In genomic region chr2:109356251-109357035, GRCh38 we compare ENCODE assay signal across 18 cellular contexts.
DNase-seq lines count a peak whose midpoint lies in the region; ATAC-seq and TF ChIP-seq lines count a peak whose summit lies in the region.
"Had no signal": no experiment of that assay in that cellular context is flagged by ENCODE, and none has a peak within 500 bp of the region (broad histone marks: within the 10 kb centered on the region; RNA-seq: fewer than 3 reads in every experiment).

No MANE protein-coding gene starts in this region.

- CTCF ChIA-PET in activated CD4-positive, alpha-beta memory T cell treated with anti-CD3 and anti-CD28 coated beads, Interleukin-2, amount 10 ng/mL, durations not matched to agents 7 days and 5 days (lab: Charles Lee): no interaction called here
- CTCF ChIA-PET in activated CD4-positive, alpha-beta memory T cell treated with anti-CD3 and anti-CD28 coated beads for 36 hours (lab: Charles Lee): no interaction called here

- H3K4me3 ChIP-seq in RWPE2 (ENCODE audit: severe bottlenecking) (no peak overlapping the region), mucosa of descending colon (no peak overlapping the region)
- H3K4me3 ChIP-seq: BLaER1 treated with 17β-estradiol and CSF1 and Interleukin-3, amounts not matched to agents 10 nM and 100 nM; HAP-1; SJCRH30 had no signal

- POLR2A ChIA-PET in activated CD4-positive, alpha-beta memory T cell treated with anti-CD3 and anti-CD28 coated beads, Interleukin-2, amount 10 ng/mL, durations not matched to agents 7 days and 5 days (lab: Charles Lee): no interaction called here
- POLR2A ChIA-PET in activated CD4-positive, alpha-beta memory T cell treated with anti-CD3 and anti-CD28 coated beads for 36 hours (lab: Charles Lee): no interaction called here

- H3K4me1 Mint-ChIP-seq in activated CD4-positive, alpha-beta memory T cell treated with anti-CD3 and anti-CD28 coated beads, Interleukin-2, amount 10 ng/mL, durations not matched to agents 7 days and 5 days: peaks cover under 1% of the 10 kb centered on the region
- H3K4me1 Mint-ChIP-seq in activated CD4-positive, alpha-beta memory T cell treated with anti-CD3 and anti-CD28 coated beads for 36 hours (ENCODE audit: low read depth): peaks cover 2% of the 10 kb centered on the region
- peaks cover 6% of the 10 kb centered on the region for H3K4me1 Mint-ChIP-seq in type B pancreatic cell (ENCODE audit: unreplicated experiment)

- intact Hi-C loops in activated CD4-positive, alpha-beta memory T cell treated with anti-CD3 and anti-CD28 coated beads for 36 hours (cut with micrococcal nuclease): no loop called here
- intact Hi-C loops in mucosa of descending colon (cut with DNase I, micrococcal nuclease): no loop called here

- TF ChIP-seq CTCF in RWPE2 (IDR thresholded peaks at IDR 0.05; ENCODE audit: poor library complexity, severe bottlenecking): no peak
- TF ChIP-seq CTCF in type B pancreatic cell (conservative IDR thresholded peaks at IDR 0.05): no peak
- TF ChIP-seq CTCF in mucosa of descending colon (IDR thresholded peaks at IDR 0.05): no peak

- ATAC-seq in RWPE2 (ENCODE audit: low read depth) (no peak), left lobe of liver (no peak), mucosa of descending colon (no peak), GM21367 (IDR thresholded peaks at IDR 0.05; ENCODE audit: unreplicated experiment) (no peak)

- peaks cover 3% of the 10 kb centered on the region for H3K9me3 Mint-ChIP-seq in activated CD4-positive, alpha-beta memory T cell treated with anti-CD3 and anti-CD28 coated beads, Interleukin-2, amount 10 ng/mL, durations not matched to agents 7 days and 5 days
- peaks cover 16% of the 10 kb centered on the region for H3K9me3 Mint-ChIP-seq in activated CD4-positive, alpha-beta memory T cell treated with anti-CD3 and anti-CD28 coated beads for 36 hours
- H3K9me3 Mint-ChIP-seq in type B pancreatic cell: peaks cover 14% of the 10 kb centered on the region

- H3K4me3 Mint-ChIP-seq in activated CD4-positive, alpha-beta memory T cell treated with anti-CD3 and anti-CD28 coated beads, Interleukin-2, amount 10 ng/mL, durations not matched to agents 7 days and 5 days: no peak overlapping the region
- no peak overlapping the region for H3K4me3 Mint-ChIP-seq in activated CD4-positive, alpha-beta memory T cell treated with anti-CD3 and anti-CD28 coated beads for 36 hours
- no peak overlapping the region for H3K4me3 Mint-ChIP-seq in type B pancreatic cell
- H3K4me3 Mint-ChIP-seq: IgD-negative memory B cell had no signal

- no peaks in the 10 kb centered on the region for H3K36me3 Mint-ChIP-seq in activated CD4-positive, alpha-beta memory T cell treated with anti-CD3 and anti-CD28 coated beads, Interleukin-2, amount 10 ng/mL, durations not matched to agents 7 days and 5 days (ENCODE audit: low read depth)
- no peaks in the 10 kb centered on the region for H3K36me3 Mint-ChIP-seq in activated CD4-positive, alpha-beta memory T cell treated with anti-CD3 and anti-CD28 coated beads for 36 hours
- H3K36me3 Mint-ChIP-seq in type B pancreatic cell: peaks cover 6% of the 10 kb centered on the region
- H3K36me3 Mint-ChIP-seq: IgD-negative memory B cell had no signal

- H3K4me1 ChIP-seq in RWPE2 (ENCODE audit: insufficient read depth, poor library complexity, severe bottlenecking) (no peaks in the 10 kb centered on the region), mucosa of descending colon (ENCODE audit: low read depth) (no peaks in the 10 kb centered on the region)
- H3K4me1 ChIP-seq: HAP-1, SJCRH30 had no signal

- no peak overlapping the region for H3K27ac ChIP-seq in RWPE2 (ENCODE audit: poor library complexity, severe bottlenecking)
- H3K27ac ChIP-seq: BLaER1 treated with 17β-estradiol and CSF1 and Interleukin-3, amounts not matched to agents 10 nM and 100 nM; SJCRH30 had no signal

- peaks cover 38% of the 10 kb centered on the region for H3K27me3 Mint-ChIP-seq in activated CD4-positive, alpha-beta memory T cell treated with anti-CD3 and anti-CD28 coated beads, Interleukin-2, amount 10 ng/mL, durations not matched to agents 7 days and 5 days
- peaks cover 2% of the 10 kb centered on the region for H3K27me3 Mint-ChIP-seq in activated CD4-positive, alpha-beta memory T cell treated with anti-CD3 and anti-CD28 coated beads for 36 hours
- H3K27me3 Mint-ChIP-seq in type B pancreatic cell: no peaks in the 10 kb centered on the region

- H3K27ac Mint-ChIP-seq in activated CD4-positive, alpha-beta memory T cell treated with anti-CD3 and anti-CD28 coated beads, Interleukin-2, amount 10 ng/mL, durations not matched to agents 7 days and 5 days: no peak overlapping the region
- no peak overlapping the region for H3K27ac Mint-ChIP-seq in activated CD4-positive, alpha-beta memory T cell treated with anti-CD3 and anti-CD28 coated beads for 36 hours
- H3K27ac Mint-ChIP-seq in type B pancreatic cell: no peak overlapping the region

- H3K9me3 ChIP-seq in RWPE2 (ENCODE audit: severe bottlenecking) (no peaks in the 10 kb centered on the region), mucosa of descending colon (no peaks in the 10 kb centered on the region)
- H3K9me3 ChIP-seq: HAP-1, SJCRH30 had no signal

- peak; percentile 9 for DNase-seq in activated CD4-positive, alpha-beta memory T cell treated with anti-CD3 and anti-CD28 coated beads, Interleukin-2, amount 10 ng/mL, durations not matched to agents 7 days and 5 days
- DNase-seq in activated CD4-positive, alpha-beta memory T cell treated with anti-CD3 and anti-CD28 coated beads for 36 hours: no peak
- DNase-seq in RWPE2 (ENCODE audit: low spot score) (peak; percentile 10), left lobe of liver (ENCODE audit: low spot score) (peak; percentile 12), type B pancreatic cell (ENCODE audit: extremely low spot score, unreplicated experiment) (peak; percentile 34), mucosa of descending colon (no peak), DMS79 treated with DMSO at 0.1 percent for 48 hours (lab: John Stamatoyannopoulos, UW) (no peak)
- DNase-seq: 8988T, Kasumi-1, MM.1S, NCI-H1092 treated with DMSO at 0.1 percent for 48 hours, NCI-H748 treated with DMSO at 0.1 percent for 48 hours, RPMI8226, SJCRH30 had no signal

- no peaks in the 10 kb centered on the region for H3K36me3 ChIP-seq in RWPE2 (ENCODE audit: low read depth)
- no peaks in the 10 kb centered on the region for H3K36me3 ChIP-seq in mucosa of descending colon (ENCODE audit: low read depth)
- H3K36me3 ChIP-seq: HAP-1, SJCRH30 had no signal

- H3K27me3 ChIP-seq in RWPE2 (ENCODE audit: insufficient read depth, poor library complexity, severe bottlenecking): no peaks in the 10 kb centered on the region
- H3K27me3 ChIP-seq: BLaER1 treated with 17β-estradiol and CSF1 and Interleukin-3, amounts not matched to agents 10 nM and 100 nM; SJCRH30 had no signal

Comparison
In these comparisons a context has a peak if more than half of its experiments do, and no peak if none do; other contexts are left out.
1. DNase-seq: peak in activated CD4-positive, alpha-beta memory T cell treated with anti-CD3 and anti-CD28 coated beads, Interleukin-2, amount 10 ng/mL, durations not matched to agents 7 days and 5 days (single experiment), RWPE2 (single experiment), left lobe of liver (single experiment) and type B pancreatic cell (single experiment); none in activated CD4-positive, alpha-beta memory T cell treated with anti-CD3 and anti-CD28 coated beads for 36 hours (single experiment), mucosa of descending colon (0 of 3) and DMS79 treated with DMSO at 0.1 percent for 48 hours (single experiment).